ENCODE assay signal across 22 cellular contexts in genomic region chr10:117610321-117610720, GRCh38.
A peak's percentile ranks its signal among the peaks of the same experiment; 100 is the strongest.
DNase-seq lines count a peak whose midpoint lies in the region; ATAC-seq and TF ChIP-seq lines count a peak whose summit lies in the region.
"Had no signal": no experiment of that assay in that cellular context is flagged by ENCODE, and none has a peak within 500 bp of the region (broad histone marks: within the 10 kb centered on the region; RNA-seq: fewer than 3 reads in every experiment).

No MANE protein-coding gene starts in this region.

- TF ChIP-seq CTCF in HCT116 (IDR thresholded peaks at IDR 0.05 in 2 of 3, conservative IDR thresholded peaks at IDR 0.05 in 1 of 3; ENCODE audit: borderline replicate concordance in 1 of 3, insufficient read depth in 1 of 3, low read depth in 2 of 3, low read length in 2 of 3) (no peak), osteocyte (IDR thresholded peaks at IDR 0.05) (no peak)

- H3K27me3 ChIP-seq in BLaER1: no peaks in the 10 kb centered on the region
- peaks cover 64% of the 10 kb centered on the region for H3K27me3 ChIP-seq in HCT116 (ENCODE audit: insufficient read depth, low read length)
- H3K27me3 ChIP-seq in SJCRH30: no peaks in the 10 kb centered on the region

- peak overlapping the region; percentile 87 for H3K27ac Mint-ChIP-seq in osteocyte (ENCODE audit: unreplicated experiment)
- H3K27ac Mint-ChIP-seq: activated CD4-positive, alpha-beta memory T cell treated with anti-CD3 and anti-CD28 coated beads, Interleukin-2, amount 10 ng/mL, durations not matched to agents 7 days and 5 days; activated naive CD4-positive, alpha-beta T cell treated with anti-CD3 and anti-CD28 coated beads, Interleukin-2, amount 50 U/mL, for 72 hours; CD4-positive, alpha-beta T cell; memory B cell; stimulated activated naive B cell treated with anti-CD40 and anti-IgM and Interleukin-4, amounts not matched to agents 10 μg/mL and 1 μg/mL and 100 μg/mL, for 72 hours had no signal

- peaks cover 19% of the 10 kb centered on the region for H3K4me1 Mint-ChIP-seq in osteocyte (ENCODE audit: unreplicated experiment)
- H3K4me1 Mint-ChIP-seq: activated CD4-positive, alpha-beta memory T cell treated with anti-CD3 and anti-CD28 coated beads, Interleukin-2, amount 10 ng/mL, durations not matched to agents 7 days and 5 days; memory B cell; stimulated activated naive B cell treated with anti-CD40 and anti-IgM and Interleukin-4, amounts not matched to agents 10 μg/mL and 1 μg/mL and 100 μg/mL, for 72 hours had no signal

- H3K36me3 ChIP-seq in BLaER1 (no peaks in the 10 kb centered on the region), HCT116 (ENCODE audit: control insufficient read depth in 1 of 2, insufficient read depth in 2 of 2, low read length in 2 of 2) (no peaks in the 10 kb centered on the region), SJCRH30 (no peaks in the 10 kb centered on the region)
- H3K36me3 ChIP-seq: gastroesophageal sphincter, HAP-1 had no signal

- H3K4me3 ChIP-seq in BLaER1 (no peak overlapping the region), HCT116 (replicated peaks in 1 of 2; ENCODE audit: low read depth in 1 of 2, low read length in 2 of 2) (no peak overlapping the region), SJCRH30 (no peak overlapping the region)
- H3K4me3 ChIP-seq: gastroesophageal sphincter, HAP-1 had no signal

- H3K9me3 Mint-ChIP-seq in osteocyte (ENCODE audit: unreplicated experiment): no peaks in the 10 kb centered on the region
- H3K9me3 Mint-ChIP-seq: activated CD4-positive, alpha-beta memory T cell treated with anti-CD3 and anti-CD28 coated beads, Interleukin-2, amount 10 ng/mL, durations not matched to agents 7 days and 5 days; CD4-positive, alpha-beta T cell; stimulated activated naive B cell treated with anti-CD40 and anti-IgM and Interleukin-4, amounts not matched to agents 10 μg/mL and 1 μg/mL and 100 μg/mL, for 72 hours had no signal

- no peak for TF ChIP-seq POLR2A in HCT116 (IDR thresholded peaks at IDR 0.05; ENCODE audit: borderline replicate concordance, extremely low read depth, insufficient read depth, insufficient read length)

- ATAC-seq in HCT116 (0 out of 2 replicates have a peak, but pooled peaks have one; percentile 38), HG03469 (IDR thresholded peaks at IDR 0.05; ENCODE audit: unreplicated experiment) (no peak), SK-N-SH treated with all-trans-retinoic acid at 6 μM for 48 hours (no peak)
- ATAC-seq: activated naive CD4-positive, alpha-beta T cell treated with anti-CD3 and anti-CD28 coated beads, Interleukin-2, amount 50 U/mL, for 72 hours; gastroesophageal sphincter; stimulated activated naive B cell treated with anti-CD40 and anti-IgM and Interleukin-4, amounts not matched to agents 10 μg/mL and 1 μg/mL and 100 μg/mL, for 72 hours had no signal

- intact Hi-C loops in HCT116 (cut with micrococcal nuclease): no loop called here

- H4K20me1 ChIP-seq in BLaER1 (no peaks in the 10 kb centered on the region), HCT116 (ENCODE audit: insufficient read depth) (no peaks in the 10 kb centered on the region)

- H3K79me2 ChIP-seq in HCT116 (ENCODE audit: insufficient read depth, low read length): no peaks in the 10 kb centered on the region

- TF ChIP-seq RAD21 in HCT116 (IDR thresholded peaks at IDR 0.05; ENCODE audit: low read depth): no peak

- H3K27me3 Mint-ChIP-seq in osteocyte (ENCODE audit: unreplicated experiment): peaks cover 5% of the 10 kb centered on the region
- H3K27me3 Mint-ChIP-seq: activated CD4-positive, alpha-beta memory T cell treated with anti-CD3 and anti-CD28 coated beads, Interleukin-2, amount 10 ng/mL, durations not matched to agents 7 days and 5 days had no signal

- RAD21 ChIA-PET in HCT116 (lab: Charles Lee; ENCODE audit: low non-redundant PET in 1 of 2, low total read pairs in 2 of 2, uncharacterized antibody in 2 of 2, unreplicated experiment in 2 of 2): interaction anchor here in 1 of 2 experiments (0.7 kb wide), 1 partner anchor 78 kb away, joined by 3 read pairs; no protein-coding TSS in a partner anchor

- H3K9me3 ChIP-seq in BLaER1 (no peaks in the 10 kb centered on the region), HCT116 (ENCODE audit: control insufficient read depth in 1 of 2, insufficient read depth in 1 of 2, low read depth in 1 of 2, low read length in 2 of 2) (no peaks in the 10 kb centered on the region), SJCRH30 (replicated peaks) (no peaks in the 10 kb centered on the region)
- H3K9me3 ChIP-seq: gastroesophageal sphincter, HAP-1 had no signal

- H3K36me3 Mint-ChIP-seq in osteocyte (ENCODE audit: unreplicated experiment): no peaks in the 10 kb centered on the region
- H3K36me3 Mint-ChIP-seq: activated naive CD4-positive, alpha-beta T cell treated with anti-CD3 and anti-CD28 coated beads, Interleukin-2, amount 50 U/mL, for 72 hours; memory B cell; stimulated activated naive B cell treated with anti-CD40 and anti-IgM and Interleukin-4, amounts not matched to agents 10 μg/mL and 1 μg/mL and 100 μg/mL, for 72 hours had no signal

- POLR2A ChIA-PET in HCT116 (lab: Charles Lee): no interaction called here

- peaks cover 6% of the 10 kb centered on the region for H3K4me1 ChIP-seq in BLaER1
- H3K4me1 ChIP-seq in HCT116 (ENCODE audit: control insufficient read depth in 1 of 2, insufficient read depth in 2 of 2, low read length in 2 of 2): no peaks in the 10 kb centered on the region
- H3K4me1 ChIP-seq in SJCRH30: no peaks in the 10 kb centered on the region
- H3K4me1 ChIP-seq: gastroesophageal sphincter, HAP-1 had no signal

- H3K9ac ChIP-seq in BLaER1 (no peak overlapping the region), HCT116 (ENCODE audit: low read length) (no peak overlapping the region)

- H3K4me3 Mint-ChIP-seq in osteocyte (ENCODE audit: unreplicated experiment): no peak overlapping the region
- H3K4me3 Mint-ChIP-seq: activated CD4-positive, alpha-beta memory T cell treated with anti-CD3 and anti-CD28 coated beads, Interleukin-2, amount 10 ng/mL, durations not matched to agents 7 days and 5 days; CD4-positive, alpha-beta T cell; memory B cell; stimulated activated naive B cell treated with anti-CD40 and anti-IgM and Interleukin-4, amounts not matched to agents 10 μg/mL and 1 μg/mL and 100 μg/mL, for 72 hours had no signal

- no peak for DNase-seq in HCT116 (ENCODE audit: low read depth, low spot score)
- DNase-seq in iPS-NIHi7 (ENCODE audit: extremely low spot score): peak; percentile 43
- no peak for DNase-seq in osteocyte (ENCODE audit: extremely low spot score, unreplicated experiment)
- no peak for DNase-seq in SJCRH30
- DNase-seq in kidney glomerular epithelial cell (lab: John Stamatoyannopoulos, UW): no peak
- DNase-seq: activated CD4-positive, alpha-beta memory T cell treated with anti-CD3 and anti-CD28 coated beads, Interleukin-2, amount 10 ng/mL, durations not matched to agents 7 days and 5 days; activated CD8-positive, alpha-beta memory T cell treated with anti-CD3 and anti-CD28 coated beads, Interleukin-2, amount 50 U/mL, for 48 hours; AML-193; CD4-positive, alpha-beta T cell; DND-41; Karpas-422; NCI-H2029 treated with DMSO at 0.1 percent for 48 hours; Right ventricle myocardium superior; small intestine; stimulated activated naive B cell treated with anti-CD40 and anti-IgM and Interleukin-4, amounts not matched to agents 10 μg/mL and 1 μg/mL and 100 μg/mL, for 72 hours had no signal

- no TSS peak for BruUV-seq in HCT116 (replicated peaks; lab: Mats Ljungman, UMichigan)

- H2AFZ ChIP-seq in HCT116 (ENCODE audit: low read depth, low read length, poor library complexity, severe bottlenecking): no peak overlapping the region

- no peaks in the 10 kb centered on the region for H3K9me2 ChIP-seq in HCT116 (ENCODE audit: insufficient read depth)

- H3K4me2 ChIP-seq in BLaER1 (peak overlapping the region; percentile 36), HCT116 (ENCODE audit: low read length) (no peak overlapping the region)

- CTCF ChIA-PET in HCT116 (lab: Charles Lee): no interaction called here

- H3K27ac ChIP-seq in BLaER1 (no peak overlapping the region), HCT116 (ENCODE audit: low read depth, low read length) (no peak overlapping the region), SJCRH30 (no peak overlapping the region)
- H3K27ac ChIP-seq: gastroesophageal sphincter had no signal

TF ChIP-seq in HCT116, 20 proteins besides CTCF, POLR2A, EP300 and RAD21 (continues in another document):
- TF ChIP-seq POLR2AphosphoS5 (IDR thresholded peaks at IDR 0.05; ENCODE audit: low read depth, low read length) (no peak), SRF (IDR thresholded peaks at IDR 0.05; ENCODE audit: low read depth) (no peak), SP1 (IDR thresholded peaks at IDR 0.05; ENCODE audit: low read depth) (no peak), CEBPB (IDR thresholded peaks at IDR 0.05; ENCODE audit: low read depth) (no peak), YY1 (IDR thresholded peaks at IDR 0.05; ENCODE audit: extremely low read depth, insufficient replicate concordance, low read depth, low read length) (no peak), ZFX (IDR thresholded peaks at IDR 0.05) (no peak), FOSL1 (IDR thresholded peaks at IDR 0.05; ENCODE audit: low read depth) (no peak), EZH2 (IDR thresholded peaks at IDR 0.05) (no peak), EZH2phosphoT487 (IDR thresholded peaks at IDR 0.05; ENCODE audit: borderline replicate concordance) (no peak), ZNF274 (IDR thresholded peaks at IDR 0.05; ENCODE audit: low read depth, low read length) (no peak)
- TF ChIP-seq, protein P1, sequence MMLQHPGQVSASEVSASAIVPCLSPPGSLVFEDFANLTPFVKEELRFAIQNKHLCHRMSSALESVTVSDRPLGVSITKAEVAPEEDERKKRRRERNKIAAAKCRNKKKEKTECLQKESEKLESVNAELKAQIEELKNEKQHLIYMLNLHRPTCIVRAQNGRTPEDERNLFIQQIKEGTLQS (IDR thresholded peaks at IDR 0.05): no peak

TF ChIP-seq in SK-N-SH treated with all-trans-retinoic acid at 6 μM for 48 hours, 23 proteins besides CTCF, POLR2A, EP300 and RAD21 (continues in another document):
- TF ChIP-seq OSR1 (CRISPR knock-in tag; IDR thresholded peaks at IDR 0.05): no peak
- TF ChIP-seq PATZ1 (CRISPR knock-in tag; IDR thresholded peaks at IDR 0.05; ENCODE audit: borderline replicate concordance): no peak
- no peak for TF ChIP-seq ZC3H10 (CRISPR knock-in tag; IDR thresholded peaks at IDR 0.05)
- TF ChIP-seq ESRRG (CRISPR knock-in tag; IDR thresholded peaks at IDR 0.05): no peak
